18 cellular contexts compared by ENCODE assay signal in genomic region chr7:111051832-111052231, GRCh38. TPM values are rescaled to one million over a fixed set of nuclear protein-coding genes. Genes with fewer than 3 reads are reported as not detected.
DNase-seq lines count a peak whose midpoint lies in the region; ATAC-seq and TF ChIP-seq lines count a peak whose summit lies in the region.
"Had no signal": no experiment of that assay in that cellular context is flagged by ENCODE, and none has a peak within 500 bp of the region (broad histone marks: within the 10 kb centered on the region; RNA-seq: fewer than 3 reads in every experiment).

No MANE protein-coding gene starts in this region.

- H3K9me3 ChIP-seq in HUES48 (ENCODE audit: control insufficient read depth, insufficient read depth, low read length) (no peaks in the 10 kb centered on the region), iPS DF 6.9 (ENCODE audit: control insufficient read depth, insufficient read depth, low read length) (no peaks in the 10 kb centered on the region)
- H3K9me3 ChIP-seq: A549, BE2C had no signal

- H3K27me3 ChIP-seq in HUES48 (ENCODE audit: control insufficient read depth, insufficient read depth, low read length) (no peaks in the 10 kb centered on the region), iPS DF 6.9 (ENCODE audit: control insufficient read depth, insufficient read depth, low read length) (no peaks in the 10 kb centered on the region), mesendoderm (ENCODE audit: insufficient read depth, low read length, poor library complexity) (no peaks in the 10 kb centered on the region)
- H3K27me3 ChIP-seq: BE2C had no signal

- H3K56ac ChIP-seq in mesendoderm (ENCODE audit: low read length) = peak overlapping the region; percentile 5

- H3K9me3 Mint-ChIP-seq in WTC11 = peaks cover 6% of the 10 kb centered on the region
- peaks cover 13% of the 10 kb centered on the region for H3K9me3 Mint-ChIP-seq in activated CD4-positive, alpha-beta T cell treated with anti-CD3 and anti-CD28 coated beads, Interleukin-2, amount 10 ng/mL, durations not matched to agents 7 days and 5 days
- H3K9me3 Mint-ChIP-seq: CD4-positive, alpha-beta memory T cell; HFFc6 had no signal

- no peak overlapping the region for H4K5ac ChIP-seq in mesendoderm (ENCODE audit: low read length)

- peaks cover 2% of the 10 kb centered on the region; the same call in 1 of the 2 replicates for H3K36me3 Mint-ChIP-seq in WTC11
- peaks cover 18% of the 10 kb centered on the region for H3K36me3 Mint-ChIP-seq in activated CD4-positive, alpha-beta T cell treated with anti-CD3 and anti-CD28 coated beads, Interleukin-2, amount 10 ng/mL, durations not matched to agents 7 days and 5 days (ENCODE audit: low read depth)
- H3K36me3 Mint-ChIP-seq: CD4-positive, alpha-beta memory T cell had no signal

- H3K27ac ChIP-seq in HUES48 (ENCODE audit: low read depth, low read length) (peak overlapping the region; percentile 65), iPS DF 6.9 (ENCODE audit: low read length) (no peak overlapping the region), mesendoderm (ENCODE audit: low read depth, low read length) (no peak overlapping the region)
- H3K27ac ChIP-seq: A549, C4-2B, GM23248 had no signal

- no peak overlapping the region for H2BK120ac ChIP-seq in mesendoderm (ENCODE audit: low read depth, low read length)

- H3K4me3 ChIP-seq in HUES48 (ENCODE audit: low read depth, low read length) = peak overlapping the region; percentile 12; the same call in 1 of the 2 replicates
- no peak overlapping the region for H3K4me3 ChIP-seq in iPS DF 6.9 (ENCODE audit: low read length)
- H3K4me3 ChIP-seq in mesendoderm (ENCODE audit: low read length) = no peak overlapping the region
- H3K4me3 ChIP-seq: A549, GM23248 had no signal

- CTCF ChIA-PET in WTC11 (lab: Charles Lee) = no interaction called here
- CTCF ChIA-PET in activated CD4-positive, alpha-beta T cell treated with anti-CD3 and anti-CD28 coated beads, Interleukin-2, amount 10 ng/mL, durations not matched to agents 7 days and 5 days (lab: Charles Lee) = no interaction called here

- peaks cover 40% of the 10 kb centered on the region for H3K4me1 ChIP-seq in HUES48 (ENCODE audit: control insufficient read depth, insufficient read depth, low read length)
- H3K4me1 ChIP-seq in iPS DF 6.9 (ENCODE audit: control insufficient read depth, insufficient read depth, low read length) = peaks cover 6% of the 10 kb centered on the region; the same call in 1 of the 2 replicates
- H3K4me1 ChIP-seq in mesendoderm (ENCODE audit: control insufficient read depth, low read depth, low read length) = peaks cover 2% of the 10 kb centered on the region
- H3K4me1 ChIP-seq: A549 had no signal

- H3K9ac ChIP-seq in HUES48 (ENCODE audit: low read depth, low read length) (no peak overlapping the region), mesendoderm (ENCODE audit: low read length) (no peak overlapping the region)
- H3K9ac ChIP-seq: GM23248 had no signal

- no peak overlapping the region for H2AK5ac ChIP-seq in mesendoderm (ENCODE audit: low read length)

- H3K36me3 ChIP-seq in HUES48 (ENCODE audit: control insufficient read depth, insufficient read depth, low read length) (no peaks in the 10 kb centered on the region), iPS DF 6.9 (ENCODE audit: control insufficient read depth, insufficient read depth, low read length) (no peaks in the 10 kb centered on the region), mesendoderm (ENCODE audit: control insufficient read depth, insufficient read depth, low read length) (no peaks in the 10 kb centered on the region)
- H3K36me3 ChIP-seq: BE2C had no signal

- no CpG with 5 or more reads among the region's 1 CpG for WGBS in iPS DF 6.9 (ENCODE audit: insufficient coverage, insufficient read length)
- no CpG with 5 or more reads among the region's 1 CpG for WGBS in mesendoderm (ENCODE audit: extremely low coverage, insufficient coverage, low lambda C conversion rate)

- peak; percentile 95 for ATAC-seq in WTC11
- no peak for ATAC-seq in HG03571 (IDR thresholded peaks at IDR 0.05; ENCODE audit: unreplicated experiment)
- ATAC-seq in left cardiac atrium = no peak
- ATAC-seq: A549, HepG2 had no signal

- DNase-seq in WTC11 (ENCODE audit: low spot score) (no peak), iPS DF 6.9 (ENCODE audit: low read depth, low spot score) (peak; percentile 31), mesendoderm (no peak), NCI-H345 treated with DMSO at 0.1 percent for 48 hours (lab: John Stamatoyannopoulos, UW; ENCODE audit: unreplicated experiment) (no peak), left cardiac atrium (no peak)
- DNase-seq in activated CD4-positive, alpha-beta T cell treated with anti-CD3 and anti-CD28 coated beads, Interleukin-2, amount 10 ng/mL, durations not matched to agents 7 days and 5 days = no peak
- DNase-seq: BE2C; CD4-positive, alpha-beta memory T cell; DND-41; GF-D8; GM23248; HCEC 1CT; HFFc6 had no signal

- no peak overlapping the region for H2BK5ac ChIP-seq in mesendoderm (ENCODE audit: low read length)

- no peak overlapping the region for H3K23ac ChIP-seq in mesendoderm (ENCODE audit: low read length)

- H3K27ac Mint-ChIP-seq in WTC11 = peak overlapping the region; percentile 94
- H3K27ac Mint-ChIP-seq in activated CD4-positive, alpha-beta T cell treated with anti-CD3 and anti-CD28 coated beads, Interleukin-2, amount 10 ng/mL, durations not matched to agents 7 days and 5 days = no peak overlapping the region
- H3K27ac Mint-ChIP-seq: HFFc6 had no signal

- peaks cover 48% of the 10 kb centered on the region for H3K4me1 Mint-ChIP-seq in WTC11
- H3K4me1 Mint-ChIP-seq in activated CD4-positive, alpha-beta T cell treated with anti-CD3 and anti-CD28 coated beads, Interleukin-2, amount 10 ng/mL, durations not matched to agents 7 days and 5 days = peaks cover 33% of the 10 kb centered on the region

- no peak overlapping the region for H3K4ac ChIP-seq in mesendoderm (ENCODE audit: low read depth, low read length)

- intact Hi-C loops in left cardiac atrium (cut with DNase I) = no loop called here

- H3K18ac ChIP-seq in mesendoderm (ENCODE audit: low read length) = no peak overlapping the region

- H3K79me2 ChIP-seq in mesendoderm (ENCODE audit: control insufficient read depth, insufficient read depth, low read length) = no peaks in the 10 kb centered on the region

- no peak overlapping the region for H3K4me2 ChIP-seq in mesendoderm (ENCODE audit: low read length)
- H3K4me2 ChIP-seq: A549 had no signal

- no peak for TF ChIP-seq CTCF in WTC11 (IDR thresholded peaks at IDR 0.05)

- H2BK15ac ChIP-seq in mesendoderm (replicated peaks; ENCODE audit: low read depth) = no peak overlapping the region

- no peak overlapping the region for H4K8ac ChIP-seq in mesendoderm (ENCODE audit: low read depth, low read length)

- H3K4me3 Mint-ChIP-seq in WTC11 = no peak overlapping the region; the same call in 1 of the 2 replicates
- H3K4me3 Mint-ChIP-seq in activated CD4-positive, alpha-beta T cell treated with anti-CD3 and anti-CD28 coated beads, Interleukin-2, amount 10 ng/mL, durations not matched to agents 7 days and 5 days = no peak overlapping the region
- H3K4me3 Mint-ChIP-seq: CD4-positive, alpha-beta memory T cell; HFFc6 had no signal

- POLR2A ChIA-PET in WTC11 (lab: Charles Lee) = no interaction called here
- POLR2A ChIA-PET in activated CD4-positive, alpha-beta T cell treated with anti-CD3 and anti-CD28 coated beads, Interleukin-2, amount 10 ng/mL, durations not matched to agents 7 days and 5 days (lab: Charles Lee) = no interaction called here

- H3K79me1 ChIP-seq in mesendoderm (ENCODE audit: low read length) = no peaks in the 10 kb centered on the region

- no peaks in the 10 kb centered on the region for H3K27me3 Mint-ChIP-seq in WTC11 (ENCODE audit: low read depth)
- H3K27me3 Mint-ChIP-seq in activated CD4-positive, alpha-beta T cell treated with anti-CD3 and anti-CD28 coated beads, Interleukin-2, amount 10 ng/mL, durations not matched to agents 7 days and 5 days = no peaks in the 10 kb centered on the region
- H3K27me3 Mint-ChIP-seq: CD4-positive, alpha-beta memory T cell had no signal

TF ChIP-seq in WTC11, 78 proteins besides CTCF, POLR2A, EP300 and RAD21:
- no peak for TF ChIP-seq ZNF512 (CRISPR knock-in tag; IDR thresholded peaks at IDR 0.05; ENCODE audit: borderline replicate concordance)
TF ChIP-seq in WTC11: peak in this region for 0.

RNA-seq across cellular contexts. Expression of gene LRRN3, which starts 39.1 kb away (rescaled TPM):
- total RNA-seq in WTC11 (2021) = 0.16 to 0.70 TPM (median 0.34 TPM) in 3 replicates
- polyA plus RNA-seq in mesendoderm (2013, experiment 1 of 2) = 0.56 TPM
- polyA plus RNA-seq in mesendoderm (2013, experiment 2 of 2) = 0.64 TPM
- total RNA-seq in activated CD4-positive, alpha-beta T cell treated with anti-CD3 and anti-CD28 coated beads, Interleukin-2, amount 10 ng/mL, durations not matched to agents 7 days and 5 days = 100 to 1,000 TPM; 211 to 262 TPM
- total RNA-seq in left cardiac atrium = 10 to 100 TPM in 1 of 2 donors, 1 to 10 TPM in 1; 9.9 to 49.9 TPM
- polyA plus RNA-seq: HepG2 had no signal
